ENCODE assay signal across 9 cellular contexts in genomic region chr15:90046846-90047481, GRCh38. TPM values are rescaled to one million over a fixed set of nuclear protein-coding genes. Genes with fewer than 3 reads are reported as not detected.
A peak's percentile ranks its signal among the peaks of the same experiment; 100 is the strongest.
DNase-seq lines count a peak whose midpoint lies in the region; ATAC-seq and TF ChIP-seq lines count a peak whose summit lies in the region.
"Had no signal": no experiment of that assay in that cellular context is flagged by ENCODE, and none has a peak within 500 bp of the region (broad histone marks: within the 10 kb centered on the region; RNA-seq: fewer than 3 reads in every experiment).

No MANE protein-coding gene starts in this region.

- peak overlapping the region; percentile 61 for H3K27ac Mint-ChIP-seq in mesothelial cell of epicardium
- H3K27ac Mint-ChIP-seq in CD8-positive, alpha-beta T cell: no peak overlapping the region

- POLR2A ChIA-PET in CD8-positive, alpha-beta T cell (lab: Charles Lee): no interaction called here

- peak overlapping the region; percentile 24; the same call in 1 of the 2 replicates for H3K4me2 ChIP-seq in DOHH2 (ENCODE audit: low read length)

- CTCF ChIA-PET in CD8-positive, alpha-beta T cell (lab: Charles Lee): interaction anchor here (1.5 kb wide), 2 partner anchors 12 to 24 kb away, joined by 4 to 7 read pairs; no protein-coding TSS in a partner anchor

- peaks cover 15% of the 10 kb centered on the region for H3K4me1 ChIP-seq in DOHH2 (ENCODE audit: control insufficient read depth, low read length)
- no peaks in the 10 kb centered on the region for H3K4me1 ChIP-seq in CD8-positive, alpha-beta T cell (ENCODE audit: insufficient read depth, low read length)

- no peaks in the 10 kb centered on the region for H3K27me3 ChIP-seq in DOHH2 (ENCODE audit: control insufficient read depth, low read length)
- no peaks in the 10 kb centered on the region for H3K27me3 ChIP-seq in CD8-positive, alpha-beta T cell (ENCODE audit: insufficient read depth, low read length)

- DNase-seq in RPMI8226 (peak; percentile 94), mesothelial cell of epicardium (ENCODE audit: low spot score in 2 of 2, unreplicated experiment in 2 of 2) (no peak), GDM1 (lab: John Stamatoyannopoulos, UW) (no peak), coronary artery (ENCODE audit: low spot score) (no peak)
- no peak for DNase-seq in CD8-positive, alpha-beta T cell

- no peaks in the 10 kb centered on the region for H3K9me3 Mint-ChIP-seq in mesothelial cell of epicardium
- no peaks in the 10 kb centered on the region for H3K9me3 Mint-ChIP-seq in CD8-positive, alpha-beta T cell

- H4K20me1 ChIP-seq in DOHH2 (ENCODE audit: control insufficient read depth, insufficient read depth, low read depth, low read length): no peaks in the 10 kb centered on the region

- H3K4me1 Mint-ChIP-seq in mesothelial cell of epicardium: peaks cover 33% of the 10 kb centered on the region
- H3K4me1 Mint-ChIP-seq in CD8-positive, alpha-beta T cell (ENCODE audit: low read depth): peaks cover 6% of the 10 kb centered on the region

- no peak for TF ChIP-seq CTCF in DOHH2 (IDR thresholded peaks at IDR 0.05; ENCODE audit: low read depth, low read length, poor library complexity, severe bottlenecking)
- no peak for TF ChIP-seq CTCF in mesothelial cell of epicardium (IDR thresholded peaks at IDR 0.05; ENCODE audit: unreplicated experiment)
- TF ChIP-seq CTCF in CD8-positive, alpha-beta T cell (IDR thresholded peaks at IDR 0.05): no peak
- no peak for TF ChIP-seq CTCF in coronary artery (IDR thresholded peaks at IDR 0.05)

- no peaks in the 10 kb centered on the region for H3K36me3 Mint-ChIP-seq in mesothelial cell of epicardium
- H3K36me3 Mint-ChIP-seq in CD8-positive, alpha-beta T cell: peaks cover 2% of the 10 kb centered on the region

- ATAC-seq in HG02571 (IDR thresholded peaks at IDR 0.05; ENCODE audit: unreplicated experiment) (peak; percentile 61), HG03469 (IDR thresholded peaks at IDR 0.05; ENCODE audit: unreplicated experiment) (no peak)
- no peak for ATAC-seq in CD8-positive, alpha-beta T cell
- ATAC-seq: K562 had no signal

- no peaks in the 10 kb centered on the region for H3K9me3 ChIP-seq in DOHH2 (ENCODE audit: control insufficient read depth, insufficient read depth, low read length)
- H3K9me3 ChIP-seq in CD8-positive, alpha-beta T cell (ENCODE audit: low read length): no peaks in the 10 kb centered on the region

- intact Hi-C loops in CD8-positive, alpha-beta T cell (cut with DNase I, micrococcal nuclease): no loop called here

- no peaks in the 10 kb centered on the region for H3F3A ChIP-seq in DOHH2 (ENCODE audit: control insufficient read depth, insufficient read depth)

- no peaks in the 10 kb centered on the region for H3K36me3 ChIP-seq in DOHH2 (ENCODE audit: control insufficient read depth, low read length)
- no peaks in the 10 kb centered on the region for H3K36me3 ChIP-seq in CD8-positive, alpha-beta T cell (ENCODE audit: insufficient read depth, low read length)

- H3K79me2 ChIP-seq in DOHH2 (ENCODE audit: control insufficient read depth, low read length): peaks cover 31% of the 10 kb centered on the region

- H3K4me3 Mint-ChIP-seq in mesothelial cell of epicardium: no peak overlapping the region
- H3K4me3 Mint-ChIP-seq in CD8-positive, alpha-beta T cell: no peak overlapping the region

- no peaks in the 10 kb centered on the region for H3K9me2 ChIP-seq in DOHH2 (replicated peaks; ENCODE audit: control insufficient read depth, low read length)

- H3K27ac ChIP-seq in DOHH2 (ENCODE audit: low read depth, low read length): no peak overlapping the region
- H3K27ac ChIP-seq in CD8-positive, alpha-beta T cell (ENCODE audit: low read depth, low read length): no peak overlapping the region
- H3K27ac ChIP-seq in coronary artery: no peak overlapping the region

- no peaks in the 10 kb centered on the region for H3K27me3 Mint-ChIP-seq in mesothelial cell of epicardium (ENCODE audit: low read depth)
- H3K27me3 Mint-ChIP-seq in CD8-positive, alpha-beta T cell (ENCODE audit: low read depth): no peaks in the 10 kb centered on the region

- H3K4me3 ChIP-seq in DOHH2 (ENCODE audit: low read length) (no peak overlapping the region), coronary artery (no peak overlapping the region)
- H3K4me3 ChIP-seq in CD8-positive, alpha-beta T cell (ENCODE audit: low read depth, low read length): no peak overlapping the region
- H3K4me3 ChIP-seq: K562 had no signal

RNA-seq across cellular contexts. Expression of gene ZNF710, which starts 45.8 kb away (rescaled TPM):
- 30.3 to 31.7 TPM (median 30.4 TPM) in 3 replicates for total RNA-seq in mesothelial cell of epicardium
- total RNA-seq in CD8-positive, alpha-beta T cell: 1 to 10 TPM; 2.5 to 4.2 TPM

RNA-seq across cellular contexts. Expression of gene IDH2, which starts 55.3 kb away (rescaled TPM):
- 126 to 132 TPM (median 127 TPM) in 3 replicates for total RNA-seq in mesothelial cell of epicardium
- 10 to 100 TPM; 41.5 to 42.2 TPM for total RNA-seq in CD8-positive, alpha-beta T cell
